9 cellular contexts compared by ENCODE assay signal in the genomic region with DNA sequence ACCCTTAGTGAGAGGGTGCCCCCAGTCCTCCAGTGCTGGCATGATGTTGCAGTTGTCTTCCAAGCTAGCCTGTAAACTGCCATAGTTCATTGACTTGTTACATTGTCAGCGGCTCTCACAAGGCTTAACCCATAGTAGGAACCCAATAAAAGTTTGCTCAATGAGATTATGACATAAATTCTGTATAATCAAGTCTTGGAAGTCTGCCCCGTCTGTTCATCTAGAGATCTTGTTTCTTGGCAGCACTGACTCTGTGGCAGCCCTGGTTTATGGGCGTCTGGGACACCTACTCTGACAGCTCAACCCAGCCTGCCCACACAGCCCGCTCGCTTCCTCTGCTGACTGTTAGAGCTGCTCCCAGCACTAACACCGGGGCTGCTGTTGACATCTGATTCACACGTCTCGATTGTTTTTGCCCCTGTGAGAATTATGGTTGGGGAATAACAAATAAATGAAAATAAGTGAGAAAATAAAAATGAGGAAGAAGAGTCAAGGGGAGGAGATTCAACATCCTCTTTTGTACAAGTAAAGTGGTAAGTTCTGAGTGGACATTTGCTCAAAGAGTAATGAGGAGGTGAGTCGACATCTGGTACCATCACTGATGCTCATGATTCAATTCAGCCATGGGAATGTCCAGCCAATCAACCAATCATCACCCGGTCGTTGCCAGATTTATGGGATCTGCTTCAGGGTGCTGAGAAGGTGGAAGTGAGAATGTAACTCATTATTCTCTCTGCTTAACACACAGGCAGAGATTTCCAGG.
DNase-seq lines count a peak whose midpoint lies in the region; ATAC-seq and TF ChIP-seq lines count a peak whose summit lies in the region.
"Had no signal": no experiment of that assay in that cellular context is flagged by ENCODE, and none has a peak within 500 bp of the region (broad histone marks: within the 10 kb centered on the region; RNA-seq: fewer than 3 reads in every experiment).

No MANE protein-coding gene starts in this region.

- H3K36me3 Mint-ChIP-seq in activated CD4-positive, alpha-beta T cell treated with anti-CD3 and anti-CD28 coated beads for 36 hours (ENCODE audit: low read depth): peaks cover 8% of the 10 kb centered on the region
- H3K36me3 Mint-ChIP-seq in mesothelial cell of epicardium (peaks cover 4% of the 10 kb centered on the region), Calu3 (ENCODE audit: insufficient read depth, unreplicated experiment) (no peaks in the 10 kb centered on the region)

- intact Hi-C loops in activated CD4-positive, alpha-beta T cell treated with anti-CD3 and anti-CD28 coated beads for 36 hours (cut with DNase I, micrococcal nuclease): no loop called here
- intact Hi-C loops in Calu3 (cut with micrococcal nuclease; ENCODE audit: unreplicated experiment): no loop called here

- BruUV-seq in Calu3 (replicated peaks; lab: Mats Ljungman, UMichigan): no TSS peak

- peaks cover 10% of the 10 kb centered on the region for H3K4me1 Mint-ChIP-seq in activated CD4-positive, alpha-beta T cell treated with anti-CD3 and anti-CD28 coated beads for 36 hours
- peaks cover 47% of the 10 kb centered on the region for H3K4me1 Mint-ChIP-seq in mesothelial cell of epicardium
- H3K4me1 Mint-ChIP-seq in Calu3 (ENCODE audit: low read depth, unreplicated experiment): no peaks in the 10 kb centered on the region

- no peak overlapping the region for H3K4me3 Mint-ChIP-seq in activated CD4-positive, alpha-beta T cell treated with anti-CD3 and anti-CD28 coated beads for 36 hours
- H3K4me3 Mint-ChIP-seq in mesothelial cell of epicardium: no peak overlapping the region
- H3K4me3 Mint-ChIP-seq in Calu3 (ENCODE audit: low read depth, unreplicated experiment): no peak overlapping the region

- no peak overlapping the region for H3K27ac Mint-ChIP-seq in activated CD4-positive, alpha-beta T cell treated with anti-CD3 and anti-CD28 coated beads for 36 hours
- H3K27ac Mint-ChIP-seq in mesothelial cell of epicardium (peak overlapping the region; percentile 13), Calu3 (ENCODE audit: unreplicated experiment) (no peak overlapping the region)

- TF ChIP-seq CTCF in mesothelial cell of epicardium (IDR thresholded peaks at IDR 0.05; ENCODE audit: unreplicated experiment) (no peak), Calu3 (IDR thresholded peaks at IDR 0.05; ENCODE audit: unreplicated experiment) (no peak)

- H3K27me3 Mint-ChIP-seq in activated CD4-positive, alpha-beta T cell treated with anti-CD3 and anti-CD28 coated beads for 36 hours: peaks cover 9% of the 10 kb centered on the region
- no peaks in the 10 kb centered on the region for H3K27me3 Mint-ChIP-seq in mesothelial cell of epicardium (ENCODE audit: low read depth)
- peaks cover 13% of the 10 kb centered on the region for H3K27me3 Mint-ChIP-seq in Calu3 (ENCODE audit: unreplicated experiment)

- POLR2A ChIA-PET in activated CD4-positive, alpha-beta T cell treated with anti-CD3 and anti-CD28 coated beads for 36 hours (lab: Charles Lee): no interaction called here

- peak; percentile 75 for DNase-seq in activated CD4-positive, alpha-beta T cell treated with anti-CD3 and anti-CD28 coated beads for 36 hours
- DNase-seq in activated CD4-positive, alpha-beta T cell treated with anti-CD3 and anti-CD28 coated beads, Interleukin-2, amount 50 U/mL, for 1 hour: no peak
- DNase-seq in activated CD8-positive, alpha-beta memory T cell treated with anti-CD3 and anti-CD28 coated beads for 1 hour (ENCODE audit: extremely low read depth in 1 of 2, low read depth in 1 of 2): peak; percentile 10 to 25
- no peak for DNase-seq in mesothelial cell of epicardium (ENCODE audit: low spot score in 2 of 2, unreplicated experiment in 2 of 2)
- peak; percentile 9 for DNase-seq in stromal cell of bone marrow (ENCODE audit: low read depth)
- DNase-seq in NCI-H1694 treated with DMSO at 0.1 percent for 48 hours (lab: John Stamatoyannopoulos, UW): no peak
- DNase-seq in Calu3: no peak
- DNase-seq: amygdala had no signal

- peak; percentile 99 for ATAC-seq in activated CD4-positive, alpha-beta T cell treated with anti-CD3 and anti-CD28 coated beads for 36 hours
- ATAC-seq in GM21360 (IDR thresholded peaks at IDR 0.05; ENCODE audit: unreplicated experiment): no peak

- H3K9me3 Mint-ChIP-seq in activated CD4-positive, alpha-beta T cell treated with anti-CD3 and anti-CD28 coated beads for 36 hours (ENCODE audit: low read depth): peaks cover 8% of the 10 kb centered on the region
- peaks cover 17% of the 10 kb centered on the region for H3K9me3 Mint-ChIP-seq in mesothelial cell of epicardium
- H3K9me3 Mint-ChIP-seq in Calu3 (ENCODE audit: low read depth, unreplicated experiment): no peaks in the 10 kb centered on the region

- CTCF ChIA-PET in activated CD4-positive, alpha-beta T cell treated with anti-CD3 and anti-CD28 coated beads for 36 hours (lab: Charles Lee): no interaction called here
- CTCF ChIA-PET in Calu3 (lab: Charles Lee): no interaction called here

Comparison
In these comparisons a context has a peak if more than half of its experiments do, and no peak if none do; other contexts are left out.
1. DNase-seq: peak in activated CD4-positive, alpha-beta T cell treated with anti-CD3 and anti-CD28 coated beads for 36 hours (single experiment), activated CD8-positive, alpha-beta memory T cell treated with anti-CD3 and anti-CD28 coated beads for 1 hour (2 of 2) and stromal cell of bone marrow (single experiment); none in activated CD4-positive, alpha-beta T cell treated with anti-CD3 and anti-CD28 coated beads, Interleukin-2, amount 50 U/mL, for 1 hour (single experiment), mesothelial cell of epicardium (0 of 2), NCI-H1694 treated with DMSO at 0.1 percent for 48 hours (single experiment) and Calu3 (single experiment).